In the genomic region with DNA sequence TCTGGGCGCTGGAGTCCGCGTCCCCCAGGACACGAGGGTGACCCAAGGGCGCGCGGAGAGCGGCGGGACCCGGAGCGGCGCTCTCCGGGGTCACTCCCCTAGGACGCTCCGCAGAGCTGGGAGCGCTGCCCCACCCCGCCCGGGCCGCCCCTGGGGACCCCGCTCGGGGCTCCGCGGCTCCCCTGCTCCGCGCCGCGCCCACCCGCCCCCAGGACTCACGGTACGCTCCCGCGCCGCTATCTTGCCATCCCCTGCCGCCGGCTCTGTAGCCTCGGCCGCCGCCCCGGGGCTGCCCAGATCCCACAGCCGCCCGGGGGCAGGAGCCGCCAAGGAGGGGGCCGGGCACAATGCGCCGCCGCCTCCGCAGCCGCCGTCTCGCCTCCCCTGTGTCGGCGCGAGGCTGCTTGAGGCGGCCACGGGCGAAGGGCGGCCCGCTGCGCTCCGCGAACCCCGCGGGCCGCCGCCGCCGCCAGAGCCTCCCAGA, we compare ENCODE assay signal across 8 cellular contexts. TPM values are rescaled to one million over a fixed set of nuclear protein-coding genes. Genes with fewer than 3 reads are reported as not detected.
DNase-seq lines count a peak whose midpoint lies in the region; ATAC-seq and TF ChIP-seq lines count a peak whose summit lies in the region.

No MANE protein-coding gene starts in this region.

- no peaks in the 10 kb centered on the region for H3K9me2 ChIP-seq in PC-9 (ENCODE audit: insufficient read depth)

- no peak overlapping the region for H3K27ac Mint-ChIP-seq in naive thymus-derived CD8-positive, alpha-beta T cell

- POLR2A ChIA-PET in PC-9 (lab: Charles Lee; ENCODE audit: unreplicated experiment) = no interaction called here
- POLR2A ChIA-PET in naive thymus-derived CD8-positive, alpha-beta T cell (lab: Charles Lee) = no interaction called here

- H3K79me2 ChIP-seq in PC-9 (ENCODE audit: low read depth) = no peaks in the 10 kb centered on the region

- intact Hi-C loops in PC-9 (cut with micrococcal nuclease; ENCODE audit: unreplicated experiment) = loop anchor here (1.0 to 2.0 kb wide), 4 partner anchors 53 to 366 kb away; no protein-coding TSS in a partner anchor

- H4K20me1 ChIP-seq in PC-9 (ENCODE audit: insufficient read depth) = no peaks in the 10 kb centered on the region

- no peak overlapping the region for H3K27ac ChIP-seq in PC-9
- H3K27ac ChIP-seq in duodenal mucosa (ENCODE audit: low read depth, low read length) = peak overlapping the region; percentile 47

- peaks cover 32 to 75% (median 58%) of the 10 kb centered on the region in 5 donors for H3K27me3 Mint-ChIP-seq in naive thymus-derived CD8-positive, alpha-beta T cell

- H3K4me1 ChIP-seq in PC-9 (replicated peaks; ENCODE audit: insufficient read depth) (peaks cover 10% of the 10 kb centered on the region; the same call in 1 of the 2 replicates), duodenal mucosa (ENCODE audit: control insufficient read depth in 1 of 2, insufficient read depth in 2 of 2, low read length in 2 of 2) (no peaks in the 10 kb centered on the region)

- peak overlapping the region; percentile 55; the same call in 1 of the 2 replicates for H3K4me3 ChIP-seq in PC-9
- peak overlapping the region; percentile 42 to 53 for H3K4me3 ChIP-seq in duodenal mucosa (ENCODE audit: low read depth in 1 of 2, low read length in 2 of 2)

- CTCF ChIA-PET in PC-9 (lab: Charles Lee) = no interaction called here

- H3K4me1 Mint-ChIP-seq in naive thymus-derived CD8-positive, alpha-beta T cell = peaks cover 5 to 19% (median 15%) of the 10 kb centered on the region in 4 donors

- H2AFZ ChIP-seq in PC-9 = peak overlapping the region; percentile 70; the same call in 1 of the 2 replicates

- H3K9me3 ChIP-seq in PC-9 (ENCODE audit: insufficient read depth, low read depth) = no peaks in the 10 kb centered on the region
- H3K9me3 ChIP-seq in duodenal mucosa (ENCODE audit: control insufficient read depth in 1 of 2, low read length in 2 of 2) = no peaks in the 10 kb centered on the region

- H3K27me3 ChIP-seq in PC-9 (ENCODE audit: insufficient read depth, low read depth) (0 out of 2 replicates have a peak, but pooled peaks cover 15% of the 10 kb centered on the region), duodenal mucosa (ENCODE audit: control insufficient read depth in 1 of 2, insufficient read depth in 2 of 2, low read length in 2 of 2) (peaks cover 20 to 45% of the 10 kb centered on the region in 2 donors)

- H3K36me3 ChIP-seq in PC-9 (ENCODE audit: low read depth) = no peaks in the 10 kb centered on the region
- no peaks in the 10 kb centered on the region for H3K36me3 ChIP-seq in duodenal mucosa (ENCODE audit: control insufficient read depth in 1 of 2, insufficient read depth in 2 of 2, low read length in 2 of 2)

- ATAC-seq in naive thymus-derived CD8-positive, alpha-beta T cell = peak; percentile 53 to 64
- no peak for ATAC-seq in HG02759 (IDR thresholded peaks at IDR 0.05; ENCODE audit: unreplicated experiment)

- peak; percentile 61 for DNase-seq in DMS53 (lab: John Stamatoyannopoulos, UW)
- DNase-seq in DMS53 treated with DMSO at 0.1 percent for 48 hours (lab: John Stamatoyannopoulos, UW; ENCODE audit: unreplicated experiment) = no peak
- DNase-seq in PC-9 = no peak
- peak in 1 of 10 donors; percentile 6 for DNase-seq in naive thymus-derived CD8-positive, alpha-beta T cell
- no peak for DNase-seq in HPDE6-E6E7 (ENCODE audit: extremely low spot score)
- DNase-seq in NCI-H187 (lab: John Stamatoyannopoulos, UW) = no peak

- H3K4me2 ChIP-seq in PC-9 = peak overlapping the region; percentile 77

- no TSS peak for BruUV-seq in PC-9 (replicated peaks; lab: Mats Ljungman, UMichigan)

- no peaks in the 10 kb centered on the region for H3K9me3 Mint-ChIP-seq in naive thymus-derived CD8-positive, alpha-beta T cell

- TF ChIP-seq CTCF in PC-9 (conservative IDR thresholded peaks at IDR 0.05) = no peak

- H3F3A ChIP-seq in PC-9 (ENCODE audit: insufficient read depth, low read depth) = 0 out of 2 replicates have a peak, but pooled peaks cover 11% of the 10 kb centered on the region

- H3K4me3 Mint-ChIP-seq in naive thymus-derived CD8-positive, alpha-beta T cell = peak overlapping the region in 2 of 10 donors; percentile 72 to 79

- H3K36me3 Mint-ChIP-seq in naive thymus-derived CD8-positive, alpha-beta T cell = no peaks in the 10 kb centered on the region

- H3K9ac ChIP-seq in duodenal mucosa (ENCODE audit: low read depth in 1 of 2, low read length in 2 of 2) = peak overlapping the region in 1 of 2 donors; percentile 3

RNA-seq across cellular contexts. Expression of gene LIFR, which starts 0.3 kb away (rescaled TPM):
- total RNA-seq in PC-9 (2021) = 22.0 and 28.6 TPM in 2 replicates
- not detected for total RNA-seq in naive thymus-derived CD8-positive, alpha-beta T cell
- polyA plus RNA-seq in naive thymus-derived CD8-positive, alpha-beta T cell = not detected

Comparison
In these comparisons a context has a peak if more than half of its experiments do, and no peak if none do; other contexts are left out.
1. RNA of gene LIFR, which starts 0.3 kb away (total RNA-seq): 22.0 to 28.6 TPM in PC-9; not detected in naive thymus-derived CD8-positive, alpha-beta T cell; every median in the first group is over 10 times any median in the second.